8 cellular contexts compared by ENCODE assay signal in genomic region chr6:33200234-33201146, GRCh38. TPM values are rescaled to one million over a fixed set of nuclear protein-coding genes. Genes with fewer than 3 reads are reported as not detected.
DNase-seq lines count a peak whose midpoint lies in the region; ATAC-seq and TF ChIP-seq lines count a peak whose summit lies in the region.

Gene RXRB (minus strand): TSS chr6:33200665. CDS start chr6:33200476, 189 bp downstream.
Gene SLC39A7 (plus strand): TSS chr6:33200867. CDS start chr6:33201246, 379 bp downstream.

- DNase-seq in GM12865 (ENCODE audit: low read depth) (peak; percentile 100), NCI-H1694 treated with DMSO at 0.1 percent for 48 hours (lab: John Stamatoyannopoulos, UW) (peak; percentile 97), amniotic epithelial cell (ENCODE audit: low read depth) (peak; percentile 98), heart left ventricle (peak; percentile 99 to 100 (median 99)), pons (ENCODE audit: low spot score) (peak; percentile 99), transverse colon (peak; percentile 99)

- TF ChIP-seq CTCF in GM12865 (IDR thresholded peaks at IDR 0.05; ENCODE audit: insufficient read depth, low read depth, low read length, missing control alignments) (no peak), heart left ventricle (IDR thresholded peaks at IDR 0.05) (no peak), transverse colon (IDR thresholded peaks at IDR 0.05) (no peak)

- H3K9me3 ChIP-seq in heart left ventricle, result no peaks in the 10 kb centered on the region
- no peaks in the 10 kb centered on the region for H3K9me3 ChIP-seq in transverse colon

- TF ChIP-seq POLR2A in heart left ventricle (IDR thresholded peaks at IDR 0.05) (peak in 1 of 2 donors; percentile 49), transverse colon (IDR thresholded peaks at IDR 0.05) (peak; percentile 78)

- H3K4me1 ChIP-seq in heart left ventricle, result peaks cover 10 to 76% (median 54%) of the 10 kb centered on the region in 12 donors
- H3K4me1 ChIP-seq in transverse colon, result peaks cover 34 to 63% (median 49%) of the 10 kb centered on the region in 4 donors

- peaks cover 64% of the 10 kb centered on the region for H3K4me1 Mint-ChIP-seq in T-helper 1 cell treated with Interleukin-12 subunit alpha and Interleukin-12 subunit beta and Interleukin-4 antibody, amounts not matched to agents 30 μg/mL and 1 μg/mL, for 36 hours (ENCODE audit: low read depth)

- WGBS in heart left ventricle, 4 donors, result 0 to 2% (median 1%) methylated on average over 44 to 68 of the region's 68 CpGs
- 0% methylated on average over 62 of the region's 68 CpGs; no CpG with 5 or more reads in 1 of the 2 donors for WGBS in transverse colon (ENCODE audit: low coverage in 1 of 2), 2 donors

- in situ Hi-C loops in transverse colon (cut with MboI; ENCODE audit: low pct_ligation_motif_present in 1 of 4, low pct_unique_long_range_greater_than_20kb in 1 of 4, low sequenced_read_pairs in 3 of 4), result no loop called here

- peak within 1 kb of the TSS; percentile 96 for H3K4me3 ChIP-seq in GM12865 (ENCODE audit: low read depth, low read length)
- H3K4me3 ChIP-seq in heart left ventricle, result peak within 1 kb of the TSS; percentile 59 to 98 (median 80)
- H3K4me3 ChIP-seq in transverse colon, result peak within 1 kb of the TSS; percentile 76 to 98 (median 84)

- intact Hi-C loops in heart left ventricle (cut with DNase I) (loop anchor here in 4 of 10 donors (1.0 to 10.0 kb wide), 7 partner anchors 36 to 1006 kb away; partner anchors contain the start of genes GPSM3 (in 1 of the 4), PBX2 (in 1 of the 4) and PHF1 (in 1 of the 4)), transverse colon (cut with DNase I; ENCODE audit: low total_unique reads) (no loop called here)

- no peaks in the 10 kb centered on the region for H3K27me3 Mint-ChIP-seq in T-helper 1 cell treated with Interleukin-12 subunit alpha and Interleukin-12 subunit beta and Interleukin-4 antibody, amounts not matched to agents 30 μg/mL and 1 μg/mL, for 36 hours (ENCODE audit: low read depth)

- no peak for TF ChIP-seq EP300 in transverse colon (IDR thresholded peaks at IDR 0.05; ENCODE audit: low read depth)

- H3K36me3 Mint-ChIP-seq in T-helper 1 cell treated with Interleukin-12 subunit alpha and Interleukin-12 subunit beta and Interleukin-4 antibody, amounts not matched to agents 30 μg/mL and 1 μg/mL, for 36 hours (ENCODE audit: low read depth), result peaks cover 47% of the 10 kb centered on the region

- no peaks in the 10 kb centered on the region for H3K27me3 ChIP-seq in heart left ventricle
- H3K27me3 ChIP-seq in transverse colon, result no peaks in the 10 kb centered on the region

- H3K36me3 ChIP-seq in heart left ventricle (peaks cover 0 to 54% (median 40%) of the 10 kb centered on the region in 9 donors), transverse colon (peaks cover 0 to 11% (median 6%) of the 10 kb centered on the region in 4 donors)

- ATAC-seq in HG02870 (IDR thresholded peaks at IDR 0.05; ENCODE audit: unreplicated experiment) (peak; percentile 37), heart left ventricle (peak; percentile 86 to 92 (median 88))

- peak within 1 kb of the TSS; percentile 99 for H3K4me3 Mint-ChIP-seq in T-helper 1 cell treated with Interleukin-12 subunit alpha and Interleukin-12 subunit beta and Interleukin-4 antibody, amounts not matched to agents 30 μg/mL and 1 μg/mL, for 36 hours

- H3K27ac Mint-ChIP-seq in T-helper 1 cell treated with Interleukin-12 subunit alpha and Interleukin-12 subunit beta and Interleukin-4 antibody, amounts not matched to agents 30 μg/mL and 1 μg/mL, for 36 hours, result peak within 1 kb of the TSS; percentile 99

- H3K9me3 Mint-ChIP-seq in T-helper 1 cell treated with Interleukin-12 subunit alpha and Interleukin-12 subunit beta and Interleukin-4 antibody, amounts not matched to agents 30 μg/mL and 1 μg/mL, for 36 hours, result no peaks in the 10 kb centered on the region

- H3K27ac ChIP-seq in heart left ventricle (peak within 1 kb of the TSS; percentile 88 to 100 (median 98)), transverse colon (peak within 1 kb of the TSS; percentile 92 to 98 (median 95))

RNA-seq across cellular contexts. Expression of gene RXRB, which starts in this region (rescaled TPM):
- total RNA-seq in heart left ventricle (10 to 100 TPM; 20.7 to 39.6 (median 33.4) TPM), transverse colon (10 to 100 TPM; 26.9 to 31.9 (median 29.4) TPM)
- 10 to 100 TPM; 24.6 to 29.8 TPM for polyA plus RNA-seq in heart left ventricle

RNA-seq across cellular contexts. Expression of gene SLC39A7, which starts in this region (rescaled TPM):
- total RNA-seq in heart left ventricle (10 to 100 TPM; 42.4 to 70.4 (median 55.3) TPM), transverse colon (10 to 100 TPM; 38.2 to 99.9 (median 60.5) TPM)
- polyA plus RNA-seq in heart left ventricle, result 100 to 1,000 TPM in 1 of 2 donors, 10 to 100 TPM in 1; 39.9 to 197 TPM

Comparison
In these comparisons a context has a peak if more than half of its experiments do, and no peak if none do; other contexts are left out.
1. Peak in every context shown above with its lines: DNase-seq, ATAC-seq, H3K4me3 ChIP-seq and H3K27ac ChIP-seq.